8 cellular contexts compared by ENCODE assay signal in the genomic region with DNA sequence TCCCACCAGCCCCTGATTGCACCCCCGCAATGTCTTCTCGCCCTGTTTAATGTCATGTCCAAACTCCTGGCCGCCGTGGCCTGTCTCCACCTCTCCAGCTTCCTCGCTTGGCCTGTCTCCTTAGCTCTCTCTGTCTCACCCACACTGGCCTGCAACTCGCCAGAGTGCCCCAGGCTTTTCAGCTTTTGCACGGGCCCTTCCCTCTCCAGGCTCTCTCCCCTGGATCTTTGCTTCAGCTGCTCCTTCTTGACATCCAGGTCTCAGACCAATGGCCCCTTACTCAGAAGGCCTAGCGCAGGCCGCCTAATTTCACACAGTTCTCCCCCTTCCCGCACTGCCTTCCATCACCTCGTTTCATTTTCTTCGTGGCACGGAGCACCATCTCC. TPM values are rescaled to one million over a fixed set of nuclear protein-coding genes. Genes with fewer than 3 reads are reported as not detected.
DNase-seq lines count a peak whose midpoint lies in the region; TF ChIP-seq lines count a peak whose summit lies in the region.

No MANE protein-coding gene starts in this region.

- TF ChIP-seq CTCF in HEK293 (tag by site-specific recombination; IDR thresholded peaks at IDR 0.05): no peak
- no peak for TF ChIP-seq CTCF in WERI-Rb-1 (IDR thresholded peaks at IDR 0.05; ENCODE audit: low read depth, low read length)
- no peak for TF ChIP-seq CTCF in neural crest cell (conservative IDR thresholded peaks at IDR 0.05)

- no peaks in the 10 kb centered on the region for H3K9me3 Mint-ChIP-seq in neural crest cell

- H3K36me3 ChIP-seq in HEK293 (ENCODE audit: control insufficient read depth in 2 of 2, insufficient read depth in 1 of 2, low read length in 2 of 2) (peaks cover 0 to 15% of the 10 kb centered on the region in 2 experiments; a peak in 1 of 3 replicates), WERI-Rb-1 (peaks cover 4% of the 10 kb centered on the region)

- CTCF ChIA-PET in HEK293 (lab: Yijun Ruan, JAX): interaction anchor here (1.2 kb wide), 1 partner anchor 17 kb away, joined by 8 read pairs; no protein-coding TSS in a partner anchor

- H3K4me3 Mint-ChIP-seq in neural crest cell: peak overlapping the region; percentile 82

- no peaks in the 10 kb centered on the region for H3K9me3 ChIP-seq in HEK293 (ENCODE audit: control insufficient read depth, insufficient read depth, low read depth, low read length)
- no peaks in the 10 kb centered on the region for H3K9me3 ChIP-seq in WERI-Rb-1 (ENCODE audit: severe bottlenecking)

- H3K27me3 ChIP-seq in WERI-Rb-1 (ENCODE audit: insufficient read depth, low read depth, severe bottlenecking): no peaks in the 10 kb centered on the region

- DNase-seq in ELF-1 (ENCODE audit: low read depth, low spot score) (peak; percentile 73), WERI-Rb-1 (peak; percentile 13), fibroblast of gingiva (ENCODE audit: low read depth) (peak; percentile 4), neural crest cell (ENCODE audit: low read depth, low spot score) (peak; percentile 13), kidney tubule cell (ENCODE audit: low spot score) (no peak), NCI-H2196 (lab: John Stamatoyannopoulos, UW; ENCODE audit: unreplicated experiment) (no peak)
- DNase-seq in stimulated activated CD4-positive, alpha-beta T cell treated with anti-CD3 and anti-CD28 coated beads, Interleukin-1b, Interleukin-23, amount 100 ng/mL, for 48 hours: no peak

- no peaks in the 10 kb centered on the region for H3K27me3 Mint-ChIP-seq in neural crest cell (ENCODE audit: low read depth)

- POLR2A ChIA-PET in HEK293 (lab: Yijun Ruan, JAX): interaction anchor here (0.7 to 1.8 kb wide), 8 partner anchors 9 to 536 kb away, joined by 3 to 10 read pairs (median 4); a partner anchor contains a TSS

- H3K4me3 ChIP-seq in HEK293 (ENCODE audit: low read depth, low read length) (peak overlapping the region; percentile 88), WERI-Rb-1 (ENCODE audit: low read depth, low read length) (peak overlapping the region; percentile 89)

- H3K27ac Mint-ChIP-seq in neural crest cell (ENCODE audit: unreplicated experiment): peak overlapping the region; percentile 6

- peaks cover 21% of the 10 kb centered on the region for H3K4me1 Mint-ChIP-seq in neural crest cell

- H3K4me1 ChIP-seq in HEK293 (ENCODE audit: control insufficient read depth, insufficient read depth, low read length): no peaks in the 10 kb centered on the region

- H3K27ac ChIP-seq in HEK293 (ENCODE audit: extremely low read depth, low read depth, low read length) (peak overlapping the region; percentile 60), WERI-Rb-1 (peak overlapping the region; percentile 64)

- peaks cover under 1% of the 10 kb centered on the region for H3K36me3 Mint-ChIP-seq in neural crest cell (ENCODE audit: low read depth)

TF ChIP-seq in HEK293, 187 proteins besides CTCF, POLR2A, EP300 and RAD21:
- TF ChIP-seq PRDM1 (tag by site-specific recombination; IDR thresholded peaks at IDR 0.05) (no peak), ZNF24 (tag by site-specific recombination; IDR thresholded peaks at IDR 0.05) (no peak), KLF10 (tag by site-specific recombination; IDR thresholded peaks at IDR 0.05) (no peak), YY1 (tag by site-specific recombination; IDR thresholded peaks at IDR 0.05) (no peak), ZNF791 (tag by site-specific recombination; IDR thresholded peaks at IDR 0.05) (no peak), ZSCAN23 (tag by site-specific recombination; IDR thresholded peaks at IDR 0.05) (no peak), ZNF544 (tag by site-specific recombination; IDR thresholded peaks at IDR 0.05) (no peak), ZNF777 (tag by site-specific recombination; IDR thresholded peaks at IDR 0.05; ENCODE audit: borderline replicate concordance) (no peak), ZNF830 (tag by site-specific recombination; IDR thresholded peaks at IDR 0.05; ENCODE audit: low read depth) (no peak), ZNF394 (tag by site-specific recombination; IDR thresholded peaks at IDR 0.05; ENCODE audit: borderline replicate concordance) (0 out of 2 replicates have a peak, but pooled peaks have one; percentile 54), ZNF335 (tag by site-specific recombination; conservative IDR thresholded peaks at IDR 0.05) (peak; percentile 92), SP2 (tag by site-specific recombination; IDR thresholded peaks at IDR 0.05) (no peak), ZFP37 (tag by site-specific recombination; IDR thresholded peaks at IDR 0.05) (no peak), ZNF785 (tag by site-specific recombination; IDR thresholded peaks at IDR 0.05) (no peak), OSR2 (tag by site-specific recombination; IDR thresholded peaks at IDR 0.05) (no peak), ZFHX2 (tag by site-specific recombination; conservative IDR thresholded peaks at IDR 0.05) (no peak), ZNF341 (tag by site-specific recombination; IDR thresholded peaks at IDR 0.05; ENCODE audit: low read depth) (peak; percentile 75)
- TF ChIP-seq, protein P1, sequence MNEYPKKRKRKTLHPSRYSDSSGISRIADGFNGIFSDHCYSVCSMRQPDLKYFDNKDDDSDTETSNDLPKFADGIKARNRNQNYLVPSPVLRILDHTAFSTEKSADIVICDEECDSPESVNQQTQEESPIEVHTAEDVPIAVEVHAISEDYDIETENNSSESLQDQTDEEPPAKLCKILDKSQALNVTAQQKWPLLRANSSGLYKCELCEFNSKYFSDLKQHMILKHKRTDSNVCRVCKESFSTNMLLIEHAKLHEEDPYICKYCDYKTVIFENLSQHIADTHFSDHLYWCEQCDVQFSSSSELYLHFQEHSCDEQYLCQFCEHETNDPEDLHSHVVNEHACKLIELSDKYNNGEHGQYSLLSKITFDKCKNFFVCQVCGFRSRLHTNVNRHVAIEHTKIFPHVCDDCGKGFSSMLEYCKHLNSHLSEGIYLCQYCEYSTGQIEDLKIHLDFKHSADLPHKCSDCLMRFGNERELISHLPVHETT (tag by site-specific recombination; IDR thresholded peaks at IDR 0.05): no peak
- TF ChIP-seq, protein P2, sequence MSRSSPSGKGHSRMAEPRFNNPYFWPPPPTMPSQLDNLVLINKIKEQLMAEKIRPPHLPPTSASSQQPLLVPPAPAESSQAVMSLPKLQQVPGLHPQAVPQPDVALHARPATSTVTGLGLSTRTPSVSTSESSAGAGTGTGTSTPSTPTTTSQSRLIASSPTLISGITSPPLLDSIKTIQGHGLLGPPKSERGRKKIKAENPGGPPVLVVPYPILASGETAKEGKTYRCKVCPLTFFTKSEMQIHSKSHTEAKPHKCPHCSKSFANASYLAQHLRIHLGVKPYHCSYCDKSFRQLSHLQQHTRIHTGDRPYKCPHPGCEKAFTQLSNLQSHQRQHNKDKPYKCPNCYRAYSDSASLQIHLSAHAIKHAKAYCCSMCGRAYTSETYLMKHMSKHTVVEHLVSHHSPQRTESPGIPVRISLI (tag by site-specific recombination; IDR thresholded peaks at IDR 0.05): no peak
- TF ChIP-seq, protein P3, sequence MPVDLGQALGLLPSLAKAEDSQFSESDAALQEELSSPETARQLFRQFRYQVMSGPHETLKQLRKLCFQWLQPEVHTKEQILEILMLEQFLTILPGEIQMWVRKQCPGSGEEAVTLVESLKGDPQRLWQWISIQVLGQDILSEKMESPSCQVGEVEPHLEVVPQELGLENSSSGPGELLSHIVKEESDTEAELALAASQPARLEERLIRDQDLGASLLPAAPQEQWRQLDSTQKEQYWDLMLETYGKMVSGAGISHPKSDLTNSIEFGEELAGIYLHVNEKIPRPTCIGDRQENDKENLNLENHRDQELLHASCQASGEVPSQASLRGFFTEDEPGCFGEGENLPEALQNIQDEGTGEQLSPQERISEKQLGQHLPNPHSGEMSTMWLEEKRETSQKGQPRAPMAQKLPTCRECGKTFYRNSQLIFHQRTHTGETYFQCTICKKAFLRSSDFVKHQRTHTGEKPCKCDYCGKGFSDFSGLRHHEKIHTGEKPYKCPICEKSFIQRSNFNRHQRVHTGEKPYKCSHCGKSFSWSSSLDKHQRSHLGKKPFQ (tag by site-specific recombination; IDR thresholded peaks at IDR 0.05): no peak
- TF ChIP-seq, protein P4, sequence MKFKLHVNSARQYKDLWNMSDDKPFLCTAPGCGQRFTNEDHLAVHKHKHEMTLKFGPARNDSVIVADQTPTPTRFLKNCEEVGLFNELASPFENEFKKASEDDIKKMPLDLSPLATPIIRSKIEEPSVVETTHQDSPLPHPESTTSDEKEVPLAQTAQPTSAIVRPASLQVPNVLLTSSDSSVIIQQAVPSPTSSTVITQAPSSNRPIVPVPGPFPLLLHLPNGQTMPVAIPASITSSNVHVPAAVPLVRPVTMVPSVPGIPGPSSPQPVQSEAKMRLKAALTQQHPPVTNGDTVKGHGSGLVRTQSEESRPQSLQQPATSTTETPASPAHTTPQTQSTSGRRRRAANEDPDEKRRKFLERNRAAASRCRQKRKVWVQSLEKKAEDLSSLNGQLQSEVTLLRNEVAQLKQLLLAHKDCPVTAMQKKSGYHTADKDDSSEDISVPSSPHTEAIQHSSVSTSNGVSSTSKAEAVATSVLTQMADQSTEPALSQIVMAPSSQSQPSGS (tag by site-specific recombination; IDR thresholded peaks at IDR 0.05; ENCODE audit: low read depth): no peak
- TF ChIP-seq, protein P5, sequence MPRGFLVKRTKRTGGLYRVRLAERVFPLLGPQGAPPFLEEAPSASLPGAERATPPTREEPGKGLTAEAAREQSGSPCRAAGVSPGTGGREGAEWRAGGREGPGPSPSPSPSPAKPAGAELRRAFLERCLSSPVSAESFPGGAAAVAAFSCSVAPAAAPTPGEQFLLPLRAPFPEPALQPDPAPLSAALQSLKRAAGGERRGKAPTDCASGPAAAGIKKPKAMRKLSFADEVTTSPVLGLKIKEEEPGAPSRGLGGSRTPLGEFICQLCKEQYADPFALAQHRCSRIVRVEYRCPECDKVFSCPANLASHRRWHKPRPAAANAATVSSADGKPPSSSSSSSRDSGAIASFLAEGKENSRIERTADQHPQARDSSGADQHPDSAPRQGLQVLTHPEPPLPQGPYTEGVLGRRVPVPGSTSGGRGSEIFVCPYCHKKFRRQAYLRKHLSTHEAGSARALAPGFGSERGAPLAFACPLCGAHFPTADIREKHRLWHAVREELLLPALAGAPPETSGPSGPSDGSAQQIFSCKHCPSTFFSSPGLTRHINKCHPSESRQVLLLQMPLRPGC (tag by site-specific recombination; IDR thresholded peaks at IDR 0.05): no peak

RNA-seq across cellular contexts. Expression of a gene that starts 0.5 kb away (rescaled TPM):
- total RNA-seq in neural crest cell: 35.7 and 36.9 TPM in 2 replicates

Comparison
In these comparisons a context has a peak if more than half of its experiments do, and no peak if none do; other contexts are left out.
1. DNase-seq: peak in ELF-1 (single experiment), WERI-Rb-1 (single experiment), fibroblast of gingiva (single experiment) and neural crest cell (single experiment); none in kidney tubule cell (single experiment), stimulated activated CD4-positive, alpha-beta T cell treated with anti-CD3 and anti-CD28 coated beads, Interleukin-1b, Interleukin-23, amount 100 ng/mL, for 48 hours (single experiment) and NCI-H2196 (single experiment).